1 cellular context compared by ENCODE assay signal in genomic region chr6:31969712-31970603, GRCh38.
TF ChIP-seq lines count a peak whose summit lies in the region.

No MANE protein-coding gene starts in this region.

TF ChIP-seq in K562, 482 proteins besides CTCF, POLR2A, EP300 and RAD21 (continued from another document):
- peak; percentile 90 for TF ChIP-seq ZNF592 (IDR thresholded peaks at IDR 0.05)
- TF ChIP-seq HDAC2 (IDR thresholded peaks at IDR 0.05) = peak; percentile 84
- no peak for TF ChIP-seq CBX1 (IDR thresholded peaks at IDR 0.05; ENCODE audit: low read depth)
- peak; percentile 57 for TF ChIP-seq E2F8 (IDR thresholded peaks at IDR 0.05; ENCODE audit: low read depth, partially characterized antibody)
- TF ChIP-seq ATF4 (CRISPR knock-in tag; IDR thresholded peaks at IDR 0.05) = 0 out of 2 replicates have a peak, but pooled peaks have one; percentile 29
- TF ChIP-seq NFE2L1 (tag; IDR thresholded peaks at IDR 0.05; ENCODE audit: borderline replicate concordance, low read depth) = peak; percentile 72
- TF ChIP-seq CREM (IDR thresholded peaks at IDR 0.05; ENCODE audit: low read depth) = peak; percentile 44
- TF ChIP-seq E2F3 (CRISPR knock-in tag; IDR thresholded peaks at IDR 0.05) = 0 out of 2 replicates have a peak, but pooled peaks have one; percentile 13
- TF ChIP-seq CHD1 (IDR thresholded peaks at IDR 0.05; ENCODE audit: low read length) = no peak
- TF ChIP-seq MEIS2 (IDR thresholded peaks at IDR 0.05; ENCODE audit: partially characterized antibody) = peak; percentile 63
- TF ChIP-seq ZNF140 (CRISPR knock-in tag; IDR thresholded peaks at IDR 0.05) = no peak
- peak; percentile 32; the same call in 1 of the 2 replicates for TF ChIP-seq ZBTB2 (IDR thresholded peaks at IDR 0.05)
- TF ChIP-seq THRAP3 (IDR thresholded peaks at IDR 0.05; ENCODE audit: borderline replicate concordance) = peak; percentile 26; the same call in 1 of the 2 replicates
- TF ChIP-seq KLF1 (tag; IDR thresholded peaks at IDR 0.05) = no peak
- 0 out of 2 replicates have a peak, but pooled peaks have one; percentile 10 for TF ChIP-seq RREB1 (CRISPR knock-in tag; IDR thresholded peaks at IDR 0.05)
- 0 out of 2 replicates have a peak, but pooled peaks have one; percentile 51 for TF ChIP-seq ATF7 (IDR thresholded peaks at IDR 0.05)
